In genomic region chr9:33473216-33473615, GRCh38 we compare ENCODE assay signal across 8 cellular contexts. TPM values are rescaled to one million over a fixed set of nuclear protein-coding genes. Genes with fewer than 3 reads are reported as not detected.
DNase-seq lines count a peak whose midpoint lies in the region; ATAC-seq and TF ChIP-seq lines count a peak whose summit lies in the region.

No MANE protein-coding gene starts in this region.

- DNase-seq in BE2C: no peak
- no peak for DNase-seq in effector memory CD8-positive, alpha-beta T cell
- no peak for DNase-seq in stimulated activated CD4-positive, alpha-beta T cell treated with anti-CD3 and anti-CD28 coated beads, Interleukin-4, amount 100 ng/mL, for 1 hour
- no peak for DNase-seq in NCI-H524 (lab: John Stamatoyannopoulos, UW)

- H3K9ac ChIP-seq in Loucy (ENCODE audit: low read depth, low read length, poor library complexity, severe bottlenecking): peak overlapping the region; percentile 78

- H3F3A ChIP-seq in Loucy (ENCODE audit: low read depth): no peaks in the 10 kb centered on the region

- H3K9me3 Mint-ChIP-seq in effector memory CD8-positive, alpha-beta T cell: no peaks in the 10 kb centered on the region
- H3K9me3 Mint-ChIP-seq in nephron: no peaks in the 10 kb centered on the region

- peaks cover 15% of the 10 kb centered on the region in 2 donors for H3K4me1 Mint-ChIP-seq in effector memory CD8-positive, alpha-beta T cell (ENCODE audit: low read depth in 2 of 2)
- peaks cover 11% of the 10 kb centered on the region for H3K4me1 Mint-ChIP-seq in nephron

- H3K27me3 ChIP-seq in BE2C (no peaks in the 10 kb centered on the region), Loucy (ENCODE audit: insufficient read depth, low read length, poor library complexity, severe bottlenecking) (no peaks in the 10 kb centered on the region)

- peaks cover 16% of the 10 kb centered on the region for H4K20me1 ChIP-seq in Loucy (ENCODE audit: insufficient read depth, low read length, poor library complexity, severe bottlenecking)

- H3K4me3 Mint-ChIP-seq in effector memory CD8-positive, alpha-beta T cell: peak overlapping the region; percentile 94 to 97
- H3K4me3 Mint-ChIP-seq in nephron: peak overlapping the region; percentile 95 to 98 (median 95)

- H3K4me3 ChIP-seq in BE2C (ENCODE audit: low read depth, low read length) (peak overlapping the region; percentile 94), Loucy (ENCODE audit: low read length, poor library complexity, severe bottlenecking) (peak overlapping the region; percentile 84)

- peaks cover 31% of the 10 kb centered on the region for H3K36me3 Mint-ChIP-seq in effector memory CD8-positive, alpha-beta T cell (ENCODE audit: insufficient read depth)
- H3K36me3 Mint-ChIP-seq in nephron (ENCODE audit: low read depth): peaks cover 24% of the 10 kb centered on the region

- no peak for ATAC-seq in effector memory CD8-positive, alpha-beta T cell (replicated peaks)
- no peak for ATAC-seq in HG03432 (IDR thresholded peaks at IDR 0.05; ENCODE audit: unreplicated experiment)
- ATAC-seq in HG03139 (IDR thresholded peaks at IDR 0.05; ENCODE audit: unreplicated experiment): no peak

- H3K9me3 ChIP-seq in BE2C: no peaks in the 10 kb centered on the region
- H3K9me3 ChIP-seq in Loucy (ENCODE audit: insufficient read depth, low read depth, low read length): no peaks in the 10 kb centered on the region

- no peaks in the 10 kb centered on the region for H3K9me2 ChIP-seq in Loucy (replicated peaks; ENCODE audit: low read depth, low read length)

- peaks cover 37% of the 10 kb centered on the region for H3K36me3 ChIP-seq in BE2C
- H3K36me3 ChIP-seq in Loucy (ENCODE audit: insufficient read depth, low read length): peaks cover 32% of the 10 kb centered on the region; the same call in 1 of the 2 replicates

- no peaks in the 10 kb centered on the region for H3K27me3 Mint-ChIP-seq in effector memory CD8-positive, alpha-beta T cell
- H3K27me3 Mint-ChIP-seq in nephron (ENCODE audit: low read depth): no peaks in the 10 kb centered on the region

- H3K4me2 ChIP-seq in Loucy (ENCODE audit: low read depth, low read length, poor library complexity, severe bottlenecking): peak overlapping the region; percentile 97

- H2AFZ ChIP-seq in Loucy (ENCODE audit: low read length): no peak overlapping the region

- no peak for TF ChIP-seq CTCF in BE2C (IDR thresholded peaks at IDR 0.05; ENCODE audit: low read depth, low read length)
- TF ChIP-seq CTCF in Loucy (conservative IDR thresholded peaks at IDR 0.05; ENCODE audit: low read length): no peak
- no peak for TF ChIP-seq CTCF in nephron (IDR thresholded peaks at IDR 0.05; ENCODE audit: unreplicated experiment in 3 of 3)

- H3K4me1 ChIP-seq in BE2C (no peaks in the 10 kb centered on the region; the same call in 1 of the 2 replicates), Loucy (ENCODE audit: insufficient read depth, low read length, poor library complexity, severe bottlenecking) (peaks cover 12% of the 10 kb centered on the region)

- peaks cover 32% of the 10 kb centered on the region for H3K79me2 ChIP-seq in Loucy (ENCODE audit: insufficient read depth, low read length)

- peak overlapping the region; percentile 94 to 97 for H3K27ac Mint-ChIP-seq in effector memory CD8-positive, alpha-beta T cell
- peak overlapping the region in 1 of 3 experiments; percentile 84 for H3K27ac Mint-ChIP-seq in nephron

RNA-seq across cellular contexts. Expression of gene NOL6, which starts 0.5 kb away (rescaled TPM):
- 58.9 TPM for polyA plus RNA-seq in BE2C (2012; ENCODE audit: insufficient read depth, insufficient read length, low read depth)

RNA-seq across cellular contexts. Expression of gene AQP3, which starts 25.8 kb away (rescaled TPM):
- 3.3 TPM for polyA plus RNA-seq in BE2C (2012; ENCODE audit: insufficient read depth, insufficient read length, low read depth)

RNA-seq across cellular contexts. Expression of gene ANKRD18B, which starts 50.8 kb away (rescaled TPM):
- polyA plus RNA-seq in BE2C (2012; ENCODE audit: insufficient read depth, insufficient read length, low read depth): 1.9 TPM
